ENCODE assay signal across 8 cellular contexts in the genomic region with DNA sequence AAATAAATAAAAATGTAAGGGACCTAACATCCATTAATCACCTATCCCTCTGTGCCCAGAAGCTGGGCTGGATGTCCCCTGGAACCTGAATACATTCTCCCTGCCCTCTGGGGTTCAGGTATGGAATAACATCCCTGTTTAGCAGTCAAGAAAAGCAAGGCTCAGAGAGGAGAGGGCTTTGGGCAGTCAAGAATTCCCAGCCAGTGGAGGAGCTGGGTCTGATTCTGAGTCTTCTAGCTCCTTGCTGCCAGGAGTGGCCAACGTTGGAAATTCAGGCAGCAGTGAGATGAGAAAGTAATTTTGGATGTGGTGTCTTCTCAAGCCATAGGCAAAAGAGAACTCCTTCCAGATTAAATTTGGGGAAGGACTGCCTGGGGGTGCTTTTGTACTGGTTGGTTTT. TPM values are rescaled to one million over a fixed set of nuclear protein-coding genes. Genes with fewer than 3 reads are reported as not detected.
DNase-seq lines count a peak whose midpoint lies in the region; ATAC-seq and TF ChIP-seq lines count a peak whose summit lies in the region.

No MANE protein-coding gene starts in this region.

- in situ Hi-C loops in brain microvascular endothelial cell (cut with HindIII; ENCODE audit: low pct_ligation_motif_present, low sequenced_read_pairs), result no loop called here
- in situ Hi-C loops in GM13976 (cut with MboI; ENCODE audit: low sequenced_read_pairs, unreplicated experiment), result no loop called here

- no peak overlapping the region for H2BK5ac ChIP-seq in mesendoderm (ENCODE audit: low read length)

- no peak overlapping the region for H2BK120ac ChIP-seq in mesendoderm (ENCODE audit: low read depth, low read length)

- no peaks in the 10 kb centered on the region for H3K79me2 ChIP-seq in mesendoderm (ENCODE audit: control insufficient read depth, insufficient read depth, low read length)

- no peak overlapping the region for H4K5ac ChIP-seq in mesendoderm (ENCODE audit: low read length)

- no peak overlapping the region for H3K4ac ChIP-seq in mesendoderm (ENCODE audit: low read depth, low read length)

- H3K36me3 ChIP-seq in brain microvascular endothelial cell (replicated peaks) (no peaks in the 10 kb centered on the region), mesendoderm (ENCODE audit: control insufficient read depth, insufficient read depth, low read length) (no peaks in the 10 kb centered on the region)

- H3K56ac ChIP-seq in mesendoderm (ENCODE audit: low read length), result no peak overlapping the region

- TF ChIP-seq CTCF in brain microvascular endothelial cell (IDR thresholded peaks at IDR 0.05; ENCODE audit: low read depth, low read length, missing control alignments), result peak; percentile 68
- TF ChIP-seq CTCF in GM13976 (IDR thresholded peaks at IDR 0.05; ENCODE audit: borderline replicate concordance, control extremely low read depth, extremely low read depth, insufficient read depth, missing control alignments), result no peak

- no peaks in the 10 kb centered on the region for H3K79me1 ChIP-seq in mesendoderm (ENCODE audit: low read length)

- H2BK15ac ChIP-seq in mesendoderm (replicated peaks; ENCODE audit: low read depth), result no peak overlapping the region

- H3K4me3 ChIP-seq in brain microvascular endothelial cell (ENCODE audit: low read depth, low read length), result no peak overlapping the region
- no peak overlapping the region for H3K4me3 ChIP-seq in mesendoderm (ENCODE audit: low read length)

- H3K27ac ChIP-seq in brain microvascular endothelial cell, result no peak overlapping the region
- no peak overlapping the region for H3K27ac ChIP-seq in mesendoderm (ENCODE audit: low read depth, low read length)

- no peak overlapping the region for H3K18ac ChIP-seq in mesendoderm (ENCODE audit: low read length)

- peaks cover 2% of the 10 kb centered on the region for H3K4me1 ChIP-seq in mesendoderm (ENCODE audit: control insufficient read depth, low read depth, low read length)

- ATAC-seq in activated CD4-positive, CD25-positive, alpha-beta regulatory T cell treated with anti-CD3 and anti-CD28 coated beads, Interleukin-2, amount 50 U/mL, for 24 hours, result no peak
- no peak for ATAC-seq in GM21360 (IDR thresholded peaks at IDR 0.05; ENCODE audit: unreplicated experiment)

- H3K4me2 ChIP-seq in mesendoderm (ENCODE audit: low read length), result no peak overlapping the region

- no CpG with 5 or more reads among the region's 1 CpG for WGBS in mesendoderm (ENCODE audit: extremely low coverage, insufficient coverage, low lambda C conversion rate)

- peak; percentile 60 for DNase-seq in EH (ENCODE audit: low read depth)
- peak; percentile 16 for DNase-seq in LoVo (ENCODE audit: low spot score)
- peak; percentile 49 for DNase-seq in brain microvascular endothelial cell
- peak; percentile 94 for DNase-seq in mesendoderm
- no peak for DNase-seq in GM13976 (ENCODE audit: low spot score)
- DNase-seq in activated CD4-positive, CD25-positive, alpha-beta regulatory T cell (lab: John Stamatoyannopoulos, UW), result no peak

- H3K23ac ChIP-seq in mesendoderm (ENCODE audit: low read length), result no peak overlapping the region

- H3K27me3 ChIP-seq in brain microvascular endothelial cell (replicated peaks), result peaks cover 42% of the 10 kb centered on the region
- peaks cover 13% of the 10 kb centered on the region for H3K27me3 ChIP-seq in mesendoderm (ENCODE audit: insufficient read depth, low read length, poor library complexity)

- H4K8ac ChIP-seq in mesendoderm (ENCODE audit: low read depth, low read length), result no peak overlapping the region

- H3K9ac ChIP-seq in mesendoderm (ENCODE audit: low read length), result no peak overlapping the region

- no peak overlapping the region for H2AK5ac ChIP-seq in mesendoderm (ENCODE audit: low read length)

RNA-seq across cellular contexts. Expression of a gene that starts 42.6 kb away (rescaled TPM):
- 6.2 TPM for polyA plus RNA-seq in mesendoderm (2013, experiment 1 of 2)
- 6.1 TPM for polyA plus RNA-seq in mesendoderm (2013, experiment 2 of 2)

Comparison
In these comparisons a context has a peak if more than half of its experiments do, and no peak if none do; other contexts are left out.
1. DNase-seq: peak in EH (single experiment), LoVo (single experiment), brain microvascular endothelial cell (single experiment) and mesendoderm (single experiment); none in GM13976 (single experiment) and activated CD4-positive, CD25-positive, alpha-beta regulatory T cell (0 of 4).